8 cellular contexts compared by ENCODE assay signal in the genomic region with DNA sequence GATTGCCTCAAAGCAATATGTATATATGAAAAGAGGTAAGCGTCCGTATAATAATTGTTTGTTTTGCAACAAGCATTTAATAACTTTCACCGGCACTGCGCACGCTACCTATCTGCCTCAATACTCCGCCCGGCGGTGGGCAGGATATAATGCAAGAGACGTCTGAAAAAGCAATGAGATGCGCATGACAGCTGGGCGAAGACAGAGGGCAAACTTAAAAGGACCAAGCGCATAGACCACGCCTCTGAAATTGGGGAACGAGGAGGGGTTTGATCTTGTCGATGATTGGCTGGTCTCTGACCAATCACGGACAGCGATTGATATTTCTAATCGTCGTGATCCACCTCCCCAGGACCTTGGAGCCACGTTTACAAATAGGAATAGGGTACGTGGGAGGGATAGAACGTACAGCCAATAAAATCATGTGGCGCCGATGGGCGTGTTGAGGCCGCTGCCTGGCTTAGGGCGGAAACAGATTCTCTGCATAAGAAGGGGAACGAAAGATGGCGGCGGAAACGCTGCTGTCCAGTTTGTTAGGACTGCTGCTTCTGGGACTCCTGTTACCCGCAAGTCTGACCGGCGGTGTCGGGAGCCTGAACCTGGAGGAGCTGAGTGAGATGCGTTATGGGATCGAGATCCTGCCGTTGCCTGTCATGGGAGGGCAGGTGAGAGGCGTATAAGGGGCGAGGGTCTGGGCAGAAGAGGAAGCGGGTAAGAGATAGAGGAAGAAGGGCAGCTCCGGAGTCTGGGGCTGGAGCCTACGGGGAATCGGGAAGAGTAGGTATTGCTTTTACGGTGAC. TPM values are rescaled to one million over a fixed set of nuclear protein-coding genes. Genes with fewer than 3 reads are reported as not detected.
A peak's percentile ranks its signal among the peaks of the same experiment; 100 is the strongest.
DNase-seq lines count a peak whose midpoint lies in the region; TF ChIP-seq lines count a peak whose summit lies in the region.

A gene with protein sequence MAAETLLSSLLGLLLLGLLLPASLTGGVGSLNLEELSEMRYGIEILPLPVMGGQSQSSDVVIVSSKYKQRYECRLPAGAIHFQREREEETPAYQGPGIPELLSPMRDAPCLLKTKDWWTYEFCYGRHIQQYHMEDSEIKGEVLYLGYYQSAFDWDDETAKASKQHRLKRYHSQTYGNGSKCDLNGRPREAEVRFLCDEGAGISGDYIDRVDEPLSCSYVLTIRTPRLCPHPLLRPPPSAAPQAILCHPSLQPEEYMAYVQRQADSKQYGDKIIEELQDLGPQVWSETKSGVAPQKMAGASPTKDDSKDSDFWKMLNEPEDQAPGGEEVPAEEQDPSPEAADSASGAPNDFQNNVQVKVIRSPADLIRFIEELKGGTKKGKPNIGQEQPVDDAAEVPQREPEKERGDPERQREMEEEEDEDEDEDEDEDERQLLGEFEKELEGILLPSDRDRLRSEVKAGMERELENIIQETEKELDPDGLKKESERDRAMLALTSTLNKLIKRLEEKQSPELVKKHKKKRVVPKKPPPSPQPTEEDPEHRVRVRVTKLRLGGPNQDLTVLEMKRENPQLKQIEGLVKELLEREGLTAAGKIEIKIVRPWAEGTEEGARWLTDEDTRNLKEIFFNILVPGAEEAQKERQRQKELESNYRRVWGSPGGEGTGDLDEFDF (plus strand): TSS at position 474 of the 800 bp plus-strand sequence. CDS start 30 bp downstream, at position 504.

- H3K36me3 ChIP-seq in testis (ENCODE audit: low read depth, missing control alignments): no peaks in the 10 kb centered on the region

- H3K4me3 ChIP-seq in testis: peak within 1 kb of the TSS; percentile 68 to 77

- no peaks in the 10 kb centered on the region for H3K9me3 ChIP-seq in testis

- DNase-seq in GM10248 (ENCODE audit: extremely low spot score) (peak; percentile 95), HFFc6 (peak; percentile 100), NAMALWA (ENCODE audit: low spot score) (peak; percentile 100), SK-N-DZ (ENCODE audit: low spot score) (peak; percentile 100), glomerular endothelial cell (ENCODE audit: extremely low read depth, low read depth, low spot score) (peak; percentile 99), occipital lobe (lab: John Stamatoyannopoulos, UW) (peak; percentile 97), testis (peak; percentile 99)
- peak; percentile 98 for DNase-seq in activated naive CD4-positive, alpha-beta T cell treated with anti-CD3 and anti-CD28 coated beads, Interleukin-2, amount 10 ng/mL, durations not matched to agents 7 days and 5 days

- H3K27me3 Mint-ChIP-seq in HFFc6 (ENCODE audit: insufficient read depth): no peaks in the 10 kb centered on the region; the same call in 1 of the 2 replicates
- no peaks in the 10 kb centered on the region for H3K27me3 Mint-ChIP-seq in activated naive CD4-positive, alpha-beta T cell treated with anti-CD3 and anti-CD28 coated beads, Interleukin-2, amount 10 ng/mL, durations not matched to agents 7 days and 5 days

- 0% methylated on average over 45 of the region's 45 CpGs for WGBS in testis, 2 donors

- H3K27ac Mint-ChIP-seq in HFFc6: no peak within 1 kb of the TSS
- H3K27ac Mint-ChIP-seq in activated naive CD4-positive, alpha-beta T cell treated with anti-CD3 and anti-CD28 coated beads, Interleukin-2, amount 10 ng/mL, durations not matched to agents 7 days and 5 days: no peak within 1 kb of the TSS

- H3K4me1 ChIP-seq in testis: peaks cover 6% of the 10 kb centered on the region

- H3K27ac ChIP-seq in testis: peak within 1 kb of the TSS in 1 of 2 donors; percentile 27

- no peaks in the 10 kb centered on the region for H3K9me3 Mint-ChIP-seq in HFFc6
- no peaks in the 10 kb centered on the region for H3K9me3 Mint-ChIP-seq in activated naive CD4-positive, alpha-beta T cell treated with anti-CD3 and anti-CD28 coated beads, Interleukin-2, amount 10 ng/mL, durations not matched to agents 7 days and 5 days

- H3K4me3 Mint-ChIP-seq in HFFc6: no peak within 1 kb of the TSS
- no peak within 1 kb of the TSS for H3K4me3 Mint-ChIP-seq in activated naive CD4-positive, alpha-beta T cell treated with anti-CD3 and anti-CD28 coated beads, Interleukin-2, amount 10 ng/mL, durations not matched to agents 7 days and 5 days

- peak; percentile 22 for TF ChIP-seq POLR2A in testis (IDR thresholded peaks at IDR 0.05)

- peak; percentile 75 for TF ChIP-seq CTCF in GM10248 (IDR thresholded peaks at IDR 0.05; ENCODE audit: control extremely low read depth, extremely low read depth, low read depth, missing control alignments)
- peak; percentile 81 for TF ChIP-seq CTCF in HFFc6 (IDR thresholded peaks at IDR 0.05)
- peak; percentile 67 to 91 (median 84) for TF ChIP-seq CTCF in testis (IDR thresholded peaks at IDR 0.05)

- H3K27me3 ChIP-seq in testis: no peaks in the 10 kb centered on the region

- CTCF ChIA-PET in GM10248 (lab: Yijun Ruan, JAX): interaction anchor here (0.6 to 3.9 kb wide), 20 partner anchors 10 to 230 kb away, joined by 3 to 29 read pairs (median 4); a partner anchor contains a TSS
- CTCF ChIA-PET in activated naive CD4-positive, alpha-beta T cell treated with anti-CD3 and anti-CD28 coated beads, Interleukin-2, amount 10 ng/mL, durations not matched to agents 7 days and 5 days (lab: Charles Lee): interaction anchor here (0.7 to 3.2 kb wide), 7 partner anchors 20 to 110 kb away, joined by 3 to 13 read pairs (median 5); a partner anchor contains a TSS

- H3K4me1 Mint-ChIP-seq in HFFc6 (ENCODE audit: low read depth): no peaks in the 10 kb centered on the region
- H3K4me1 Mint-ChIP-seq in activated naive CD4-positive, alpha-beta T cell treated with anti-CD3 and anti-CD28 coated beads, Interleukin-2, amount 10 ng/mL, durations not matched to agents 7 days and 5 days: peaks cover 5% of the 10 kb centered on the region

- peaks cover 26% of the 10 kb centered on the region for H3K36me3 Mint-ChIP-seq in HFFc6 (ENCODE audit: low read depth)
- peaks cover 29% of the 10 kb centered on the region for H3K36me3 Mint-ChIP-seq in activated naive CD4-positive, alpha-beta T cell treated with anti-CD3 and anti-CD28 coated beads, Interleukin-2, amount 10 ng/mL, durations not matched to agents 7 days and 5 days

- POLR2A ChIA-PET in GM10248 (lab: Yijun Ruan, JAX): no interaction called here

- intact Hi-C loops in testis (cut with DNase I; ENCODE audit: low total_unique reads): no loop called here

RNA-seq across cellular contexts. Expression of the gene that starts here (rescaled TPM):
- 100 to 1,000 TPM; 150 to 158 (median 156) TPM for total RNA-seq in HFFc6 (2021; fragmentation: NEBNext Ultra II Directional; extraction: Animal tissue kit (Norgen Biotek cat#: 25700))
- 136 and 145 TPM in 2 replicates for polyA plus RNA-seq in SK-N-DZ (2014; cell fraction: cytosol; rRNA removed)
- 262 and 352 TPM in 2 replicates for polyA plus RNA-seq in SK-N-DZ (2014; cell fraction: nucleus; rRNA removed)
- total RNA-seq in glomerular endothelial cell (241 and 260 TPM in 2 replicates), occipital lobe (90.0 TPM), testis (100 to 1,000 TPM in 1 of 2 donors, 10 to 100 TPM in 1; 88.1 to 158 TPM)
- polyA plus RNA-seq in testis (ENCODE audit: insufficient read depth, low read depth, low replicate concordance): 121 TPM
